ENCODE assay signal across 9 cellular contexts in the genomic region with DNA sequence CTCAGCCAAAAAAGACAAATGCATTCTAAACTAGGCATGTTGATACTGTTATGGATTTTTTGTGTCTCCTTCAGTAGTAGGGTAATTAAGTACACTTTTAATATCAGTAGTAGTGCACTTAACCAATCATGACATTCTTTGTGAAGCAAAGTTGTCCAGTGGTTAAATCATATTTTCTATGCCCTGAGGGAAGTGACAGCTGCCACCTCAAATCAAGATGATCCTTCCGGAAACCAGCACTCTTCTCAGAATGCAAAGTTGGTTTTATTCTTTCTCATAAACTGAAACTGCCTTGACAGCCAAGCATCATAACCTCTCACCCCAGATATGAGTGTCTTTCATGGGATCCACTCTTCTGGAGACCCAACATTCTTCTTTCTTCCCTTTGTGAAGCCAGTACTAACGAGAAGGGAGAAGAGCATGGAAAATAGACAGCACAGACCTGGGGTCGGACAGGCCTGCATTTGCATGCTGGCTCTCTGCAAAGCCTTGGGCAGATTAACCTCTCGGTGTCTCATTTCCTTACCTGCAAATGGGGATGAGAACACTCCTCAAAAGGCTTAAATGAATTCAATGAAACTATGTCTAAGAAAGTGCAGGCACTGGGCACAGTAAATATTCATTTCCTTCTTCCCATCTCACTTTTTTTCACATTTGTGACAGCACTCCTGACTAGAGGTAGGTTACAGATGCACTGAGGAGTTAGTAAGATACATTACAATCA. TPM values are rescaled to one million over a fixed set of nuclear protein-coding genes. Genes with fewer than 3 reads are reported as not detected.
DNase-seq lines count a peak whose midpoint lies in the region; ATAC-seq, FAIRE-seq and TF ChIP-seq lines count a peak whose summit lies in the region.
"Had no signal": no experiment of that assay in that cellular context is flagged by ENCODE, and none has a peak within 500 bp of the region (broad histone marks: within the 10 kb centered on the region; RNA-seq: fewer than 3 reads in every experiment).

No MANE protein-coding gene starts in this region.

- DNase-seq in Karpas-422 (peak; percentile 67), mesendoderm (peak; percentile 6), small intestine (no peak), Right ventricle myocardium superior (no peak), A172 (ENCODE audit: low spot score) (no peak), PC-9 (no peak)
- DNase-seq: kidney glomerular epithelial cell had no signal

- H4K8ac ChIP-seq in mesendoderm (ENCODE audit: low read depth, low read length) = no peak overlapping the region

- H3K79me1 ChIP-seq in mesendoderm (ENCODE audit: low read length) = peaks cover 13% of the 10 kb centered on the region

- H3K56ac ChIP-seq in mesendoderm (ENCODE audit: low read length) = no peak overlapping the region

- H3K4me1 ChIP-seq in Karpas-422 (ENCODE audit: low read length) (peaks cover 36% of the 10 kb centered on the region), mesendoderm (ENCODE audit: control insufficient read depth, low read depth, low read length) (peaks cover 5% of the 10 kb centered on the region), small intestine (ENCODE audit: control insufficient read depth in 2 of 2, insufficient read depth in 1 of 2, low read depth in 1 of 2, low read length in 1 of 2) (peaks cover 0 to 13% of the 10 kb centered on the region in 2 donors), PC-9 (replicated peaks; ENCODE audit: insufficient read depth) (peaks cover 4% of the 10 kb centered on the region)

- no peak for FAIRE-seq in small intestine (lab: Jason Lieb, UNC)

- peak overlapping the region; percentile 66 for H3K4me2 ChIP-seq in Karpas-422 (ENCODE audit: low read depth, low read length, poor library complexity, severe bottlenecking)
- H3K4me2 ChIP-seq in mesendoderm (ENCODE audit: low read length) = no peak overlapping the region
- H3K4me2 ChIP-seq in PC-9 = no peak overlapping the region

- BruUV-seq in PC-9 (replicated peaks; lab: Mats Ljungman, UMichigan) = no TSS peak

- H3K27ac ChIP-seq in Karpas-422 (ENCODE audit: low read length) (no peak overlapping the region), mesendoderm (ENCODE audit: low read depth, low read length) (no peak overlapping the region), small intestine (ENCODE audit: low read depth in 1 of 2, low read length in 1 of 2) (peak overlapping the region in 1 of 2 donors; percentile 44), PC-9 (no peak overlapping the region)

- H2AK5ac ChIP-seq in mesendoderm (ENCODE audit: low read length) = no peak overlapping the region

- ATAC-seq in GM18519 (IDR thresholded peaks at IDR 0.05; ENCODE audit: low FRiP score, unreplicated experiment) (peak; percentile 59), GM21717 (IDR thresholded peaks at IDR 0.05; ENCODE audit: unreplicated experiment) (peak; percentile 80), Right ventricle myocardium superior (ENCODE audit: poor library complexity) (no peak)

- no peaks in the 10 kb centered on the region for H3K9me2 ChIP-seq in Karpas-422 (replicated peaks; ENCODE audit: insufficient read depth, low read length)
- no peaks in the 10 kb centered on the region for H3K9me2 ChIP-seq in PC-9 (ENCODE audit: insufficient read depth)

- peak overlapping the region; percentile 14 for H2BK120ac ChIP-seq in mesendoderm (ENCODE audit: low read depth, low read length)

- POLR2A ChIA-PET in PC-9 (lab: Charles Lee; ENCODE audit: unreplicated experiment) = no interaction called here

- H3K4me3 ChIP-seq in Karpas-422 (ENCODE audit: low read length) = peak overlapping the region; percentile 33
- no peak overlapping the region for H3K4me3 ChIP-seq in mesendoderm (ENCODE audit: low read length)
- H3K4me3 ChIP-seq in small intestine (ENCODE audit: low read depth in 1 of 2, low read length in 2 of 2) = no peak overlapping the region
- no peak overlapping the region for H3K4me3 ChIP-seq in PC-9

- H3K18ac ChIP-seq in mesendoderm (ENCODE audit: low read length) = no peak overlapping the region

- H4K20me1 ChIP-seq in Karpas-422 (ENCODE audit: insufficient read depth, low read depth, low read length) = peaks cover 69% of the 10 kb centered on the region
- H4K20me1 ChIP-seq in PC-9 (ENCODE audit: insufficient read depth) = peaks cover 6% of the 10 kb centered on the region; the same call in 1 of the 2 replicates

- H3K27me3 ChIP-seq in Karpas-422 (ENCODE audit: low read length) = no peaks in the 10 kb centered on the region
- H3K27me3 ChIP-seq in mesendoderm (ENCODE audit: insufficient read depth, low read length, poor library complexity) = no peaks in the 10 kb centered on the region
- no peaks in the 10 kb centered on the region for H3K27me3 ChIP-seq in small intestine (ENCODE audit: control insufficient read depth in 2 of 2, insufficient read depth in 2 of 2, low read length in 2 of 2)
- no peaks in the 10 kb centered on the region for H3K27me3 ChIP-seq in PC-9 (ENCODE audit: insufficient read depth, low read depth)

- peaks cover 5% of the 10 kb centered on the region; the same call in 1 of the 2 replicates for H3F3A ChIP-seq in PC-9 (ENCODE audit: insufficient read depth, low read depth)

- H2BK5ac ChIP-seq in mesendoderm (ENCODE audit: low read length) = no peak overlapping the region

- H4K5ac ChIP-seq in mesendoderm (ENCODE audit: low read length) = no peak overlapping the region

- no peak for TF ChIP-seq CTCF in PC-9 (conservative IDR thresholded peaks at IDR 0.05)

- H3K9ac ChIP-seq in Karpas-422 (ENCODE audit: low read length) (no peak overlapping the region), mesendoderm (ENCODE audit: low read length) (no peak overlapping the region)

- H3K23ac ChIP-seq in mesendoderm (ENCODE audit: low read length) = no peak overlapping the region

- H2AFZ ChIP-seq in Karpas-422 (ENCODE audit: low read length) (no peak overlapping the region), PC-9 (no peak overlapping the region)

- H3K79me2 ChIP-seq in Karpas-422 (ENCODE audit: low read length) (peaks cover 14% of the 10 kb centered on the region; the same call in 1 of the 2 replicates), mesendoderm (ENCODE audit: control insufficient read depth, insufficient read depth, low read length) (peaks cover 15% of the 10 kb centered on the region), PC-9 (ENCODE audit: low read depth) (peaks cover 95% of the 10 kb centered on the region)

- H3K9me3 ChIP-seq in Karpas-422 (ENCODE audit: low read length) (no peaks in the 10 kb centered on the region), small intestine (ENCODE audit: control insufficient read depth, low read depth) (no peaks in the 10 kb centered on the region), PC-9 (ENCODE audit: insufficient read depth, low read depth) (no peaks in the 10 kb centered on the region)

- H2BK15ac ChIP-seq in mesendoderm (replicated peaks; ENCODE audit: low read depth) = no peak overlapping the region

- no peaks in the 10 kb centered on the region for H3K36me3 ChIP-seq in Karpas-422 (ENCODE audit: insufficient read depth, low read length)
- no peaks in the 10 kb centered on the region for H3K36me3 ChIP-seq in mesendoderm (ENCODE audit: control insufficient read depth, insufficient read depth, low read length)
- H3K36me3 ChIP-seq in small intestine (ENCODE audit: control insufficient read depth in 2 of 2, insufficient read depth in 2 of 2, low read length in 2 of 2) = no peaks in the 10 kb centered on the region
- H3K36me3 ChIP-seq in PC-9 (ENCODE audit: low read depth) = peaks cover 8% of the 10 kb centered on the region; the same call in 1 of the 2 replicates

- H3K4ac ChIP-seq in mesendoderm (ENCODE audit: low read depth, low read length) = no peak overlapping the region

- CTCF ChIA-PET in PC-9 (lab: Charles Lee) = no interaction called here

- intact Hi-C loops in Right ventricle myocardium superior (cut with DNase I) (no loop called here), PC-9 (cut with micrococcal nuclease; ENCODE audit: unreplicated experiment) (loop anchor here (10.0 kb wide), 1 partner anchor 594 kb away; no protein-coding TSS in a partner anchor)

- no CpG with 5 or more reads among the region's 4 CpGs for WGBS in mesendoderm (ENCODE audit: extremely low coverage, insufficient coverage, low lambda C conversion rate)
- WGBS in small intestine, 3 donors = 73 to 90% (median 76%) methylated on average over 4 of the region's 4 CpGs

RNA-seq across cellular contexts. Expression of a gene that starts 13.2 kb away (rescaled TPM):
- total RNA-seq in Karpas-422 (2014; rRNA removed; shearing (Covaris generic); ENCODE audit: low replicate concordance) = 30.6 and 46.3 TPM in 2 replicates
- 25.9 TPM for polyA plus RNA-seq in mesendoderm (2013, experiment 1 of 2)
- polyA plus RNA-seq in mesendoderm (2013, experiment 2 of 2) = 25.8 TPM
- 10 to 100 TPM; 23.0 to 27.9 (median 24.6) TPM for polyA plus RNA-seq in small intestine
- total RNA-seq in Right ventricle myocardium superior = 18.1 TPM
- 64.6 and 78.1 TPM in 2 replicates for total RNA-seq in A172 (2014; rRNA removed; shearing (Covaris generic))
- 42.2 and 56.5 TPM in 2 replicates for total RNA-seq in PC-9 (2021)

RNA-seq across cellular contexts. Expression of a gene that starts 13.3 kb away (rescaled TPM):
- 2.4 and 4.0 TPM in 2 replicates for total RNA-seq in Karpas-422 (2014; rRNA removed; shearing (Covaris generic); ENCODE audit: low replicate concordance)
- 0.48 TPM for polyA plus RNA-seq in mesendoderm (2013, experiment 1 of 2)
- 0.50 TPM for polyA plus RNA-seq in mesendoderm (2013, experiment 2 of 2)
- polyA plus RNA-seq in small intestine = under 1 TPM in 2 of 3 donors, not detected in 1; 0.27 to 0.36 TPM
- 1.6 TPM for total RNA-seq in Right ventricle myocardium superior
- total RNA-seq in A172 (2014; rRNA removed; shearing (Covaris generic)) = 2.4 and 3.1 TPM in 2 replicates
- 7.5 and 8.6 TPM in 2 replicates for total RNA-seq in PC-9 (2021)

Comparison
In these comparisons a context has a peak if more than half of its experiments do, and no peak if none do; other contexts are left out.
1. DNase-seq: peak in Karpas-422 (single experiment) and mesendoderm (single experiment); none in small intestine (single experiment), Right ventricle myocardium superior (single experiment), A172 (single experiment) and PC-9 (0 of 2).